18 cellular contexts compared by ENCODE assay signal in genomic region chr2:229179598-229179997, GRCh38.
"Had no signal": no experiment of that assay in that cellular context is flagged by ENCODE, and none has a peak within 500 bp of the region (broad histone marks: within the 10 kb centered on the region; RNA-seq: fewer than 3 reads in every experiment).

No MANE protein-coding gene starts in this region.

- H3K27ac ChIP-seq: gastroesophageal sphincter, psoas muscle, WERI-Rb-1 had no signal

- H3K4me1 Mint-ChIP-seq: activated naive CD8-positive, alpha-beta T cell treated with anti-CD3 and anti-CD28 coated beads, Interleukin-2, amount 10 ng/mL, durations not matched to agents 7 days and 5 days; naive thymus-derived CD4-positive, alpha-beta T cell; T-cell had no signal

- ATAC-seq: activated CD8-positive, alpha-beta T cell treated with anti-CD3 and anti-CD28 coated beads for 36 hours; activated T-cell treated with anti-CD3 and anti-CD28 coated beads, Interleukin-2, amount 50 U/mL, for 72 hours; gastroesophageal sphincter; naive thymus-derived CD4-positive, alpha-beta T cell; psoas muscle; T-cell had no signal

- H3K36me3 Mint-ChIP-seq: activated naive CD8-positive, alpha-beta T cell treated with anti-CD3 and anti-CD28 coated beads, Interleukin-2, amount 10 ng/mL, durations not matched to agents 7 days and 5 days; naive thymus-derived CD4-positive, alpha-beta T cell; T-cell had no signal

- H3K27me3 ChIP-seq: gastroesophageal sphincter had no signal

- H3K9me3 Mint-ChIP-seq: activated CD8-positive, alpha-beta T cell treated with anti-CD3 and anti-CD28 coated beads for 36 hours; activated naive CD8-positive, alpha-beta T cell treated with anti-CD3 and anti-CD28 coated beads, Interleukin-2, amount 10 ng/mL, durations not matched to agents 7 days and 5 days had no signal

- H3K9me3 ChIP-seq: psoas muscle had no signal

- H3K36me3 ChIP-seq: gastroesophageal sphincter, WERI-Rb-1 had no signal

- H3K4me3 ChIP-seq: gastroesophageal sphincter, psoas muscle had no signal

- H3K27me3 Mint-ChIP-seq: activated CD8-positive, alpha-beta T cell treated with anti-CD3 and anti-CD28 coated beads for 36 hours; activated naive CD8-positive, alpha-beta T cell treated with anti-CD3 and anti-CD28 coated beads, Interleukin-2, amount 10 ng/mL, durations not matched to agents 7 days and 5 days; T-cell had no signal

- H3K4me1 ChIP-seq: gastroesophageal sphincter, psoas muscle had no signal

- DNase-seq: activated CD4-positive, alpha-beta T cell treated with anti-CD3 and anti-CD28 coated beads for 4 hours; activated CD8-positive, alpha-beta memory T cell treated with anti-CD3 and anti-CD28 coated beads, Interleukin-2, amount 50 U/mL, for 4 hours; activated CD8-positive, alpha-beta T cell treated with anti-CD3 and anti-CD28 coated beads for 36 hours; activated gamma-delta T cell treated with Interleukin-2 at 50 U/mL for 16 hours; activated naive CD8-positive, alpha-beta T cell treated with anti-CD3 and anti-CD28 coated beads, Interleukin-2, amount 10 ng/mL, durations not matched to agents 7 days and 5 days; activated T-cell treated with anti-CD3 and anti-CD28 coated beads, Interleukin-2, amount 50 U/mL, for 72 hours; central memory CD4-positive, alpha-beta T cell; effector memory CD4-positive, alpha-beta T cell; hippocampal formation; naive thymus-derived CD4-positive, alpha-beta T cell; nucleus accumbens; psoas muscle; stimulated activated CD4-positive, alpha-beta T cell treated with anti-CD3 and anti-CD28 coated beads, Interleukin-12 subunit alpha, Interleukin-12 subunit beta, amount 100 ng/mL, for 4 hours; stimulated activated naive CD4-positive, alpha-beta T cell treated with Interleukin-2 at 50 U/mL for 16 hours; T-cell; T1000; WERI-Rb-1 had no signal

- H3K27ac Mint-ChIP-seq: activated CD8-positive, alpha-beta T cell treated with anti-CD3 and anti-CD28 coated beads for 36 hours; activated naive CD8-positive, alpha-beta T cell treated with anti-CD3 and anti-CD28 coated beads, Interleukin-2, amount 10 ng/mL, durations not matched to agents 7 days and 5 days; activated T-cell treated with anti-CD3 and anti-CD28 coated beads, Interleukin-2, amount 50 U/mL, for 72 hours; naive thymus-derived CD4-positive, alpha-beta T cell; T-cell had no signal

- H3K4me3 Mint-ChIP-seq: activated CD8-positive, alpha-beta T cell treated with anti-CD3 and anti-CD28 coated beads for 36 hours; activated naive CD8-positive, alpha-beta T cell treated with anti-CD3 and anti-CD28 coated beads, Interleukin-2, amount 10 ng/mL, durations not matched to agents 7 days and 5 days; activated T-cell treated with anti-CD3 and anti-CD28 coated beads, Interleukin-2, amount 50 U/mL, for 72 hours; naive thymus-derived CD4-positive, alpha-beta T cell; T-cell had no signal
